Comparison of ENCODE assay signal across 1 cellular context in genomic region chr12:119334459-119335170, GRCh38.
TF ChIP-seq lines count a peak whose summit lies in the region.

CCDC60 (plus strand) TSS chr12:119334729; CDS start chr12:119335177, 448 bp downstream.

TF ChIP-seq in K562, 482 proteins besides CTCF, POLR2A, EP300 and RAD21 (continued from another document):
- TF ChIP-seq, protein P1, sequence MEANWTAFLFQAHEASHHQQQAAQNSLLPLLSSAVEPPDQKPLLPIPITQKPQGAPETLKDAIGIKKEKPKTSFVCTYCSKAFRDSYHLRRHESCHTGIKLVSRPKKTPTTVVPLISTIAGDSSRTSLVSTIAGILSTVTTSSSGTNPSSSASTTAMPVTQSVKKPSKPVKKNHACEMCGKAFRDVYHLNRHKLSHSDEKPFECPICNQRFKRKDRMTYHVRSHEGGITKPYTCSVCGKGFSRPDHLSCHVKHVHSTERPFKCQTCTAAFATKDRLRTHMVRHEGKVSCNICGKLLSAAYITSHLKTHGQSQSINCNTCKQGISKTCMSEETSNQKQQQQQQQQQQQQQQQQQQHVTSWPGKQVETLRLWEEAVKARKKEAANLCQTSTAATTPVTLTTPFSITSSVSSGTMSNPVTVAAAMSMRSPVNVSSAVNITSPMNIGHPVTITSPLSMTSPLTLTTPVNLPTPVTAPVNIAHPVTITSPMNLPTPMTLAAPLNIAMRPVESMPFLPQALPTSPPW (CRISPR knock-in tag; IDR thresholded peaks at IDR 0.05), result peak; percentile 48
- TF ChIP-seq CHCHD3 (CRISPR knock-in tag; IDR thresholded peaks at IDR 0.05), result no peak
- no peak for TF ChIP-seq SMARCB1 (IDR thresholded peaks at IDR 0.05; ENCODE audit: insufficient read length, low read depth)
- TF ChIP-seq MCM3 (IDR thresholded peaks at IDR 0.05), result no peak
- no peak for TF ChIP-seq SIX5 (IDR thresholded peaks at IDR 0.05; ENCODE audit: borderline replicate concordance in 1 of 2, insufficient read depth in 1 of 2, low read depth in 1 of 2, low read length in 2 of 2)
- no peak for TF ChIP-seq SMAD1 (IDR thresholded peaks at IDR 0.05; ENCODE audit: low read depth, low read length, partially characterized antibody)
- TF ChIP-seq RFX1 (IDR thresholded peaks at IDR 0.05), result peak; percentile 90
- TF ChIP-seq NFYB (IDR thresholded peaks at IDR 0.05; ENCODE audit: extremely low read depth, insufficient read length), result peak; percentile 6
- no peak for TF ChIP-seq ERF (CRISPR knock-in tag; IDR thresholded peaks at IDR 0.05)
